ENCODE assay signal across 9 cellular contexts in genomic region chr9:125558453-125559084, GRCh38.
DNase-seq lines count a peak whose midpoint lies in the region; ATAC-seq and TF ChIP-seq lines count a peak whose summit lies in the region.
"Had no signal": no experiment of that assay in that cellular context is flagged by ENCODE, and none has a peak within 500 bp of the region (broad histone marks: within the 10 kb centered on the region; RNA-seq: fewer than 3 reads in every experiment).

No MANE protein-coding gene starts in this region.

- H3K4me1 ChIP-seq in neutrophil (ENCODE audit: control insufficient read depth in 1 of 2, insufficient read depth in 1 of 2, low read depth in 1 of 2, low read length in 1 of 2), result no peaks in the 10 kb centered on the region
- no peaks in the 10 kb centered on the region for H3K4me1 ChIP-seq in tibial nerve

- peaks cover 11% of the 10 kb centered on the region for H3K36me3 Mint-ChIP-seq in activated T-cell treated with anti-CD3 and anti-CD28 coated beads, Interleukin-2, amount 50 U/mL, for 4 hours (ENCODE audit: insufficient read depth)

- H3K4me1 Mint-ChIP-seq in activated T-cell treated with anti-CD3 and anti-CD28 coated beads, Interleukin-2, amount 50 U/mL, for 4 hours (ENCODE audit: low read depth), result peaks cover 11% of the 10 kb centered on the region

- no peaks in the 10 kb centered on the region for H3K27me3 Mint-ChIP-seq in activated T-cell treated with anti-CD3 and anti-CD28 coated beads, Interleukin-2, amount 50 U/mL, for 4 hours (ENCODE audit: low read depth)
- H3K27me3 Mint-ChIP-seq: central memory CD8-positive, alpha-beta T cell had no signal

- in situ Hi-C loops in KBM-7 (cut with MboI; ENCODE audit: low pct_unique_long_range_greater_than_20kb, low sequenced_read_pairs), result no loop called here

- H3K36me3 ChIP-seq in neutrophil (peaks cover 21% of the 10 kb centered on the region), tibial nerve (peaks cover 0 to 9% (median 7%) of the 10 kb centered on the region in 3 donors)

- peak; percentile 64 to 76 for ATAC-seq in activated T-cell treated with anti-CD3 and anti-CD28 coated beads, Interleukin-2, amount 50 U/mL, for 4 hours

- no peak for TF ChIP-seq EP300 in tibial nerve (IDR thresholded peaks at IDR 0.05)

- DNase-seq in ELR (ENCODE audit: low read depth), result peak; percentile 83
- peak; percentile 78 for DNase-seq in KBM-7
- DNase-seq in OCI-M2 (lab: John Stamatoyannopoulos, UW; ENCODE audit: unreplicated experiment), result peak; percentile 1
- DNase-seq in activated T-cell treated with anti-CD3 and anti-CD28 coated beads, Interleukin-2, amount 50 U/mL, for 4 hours, result peak; percentile 36
- peak; percentile 74 for DNase-seq in fibroblast of the conjunctiva (ENCODE audit: low read depth)
- peak; percentile 21 to 56 for DNase-seq in tibial nerve (ENCODE audit: low spot score in 2 of 2)
- no peak for DNase-seq in cerebellar nuclear complex (lab: John Stamatoyannopoulos, UW)

- H3K4me3 ChIP-seq in neutrophil (ENCODE audit: low read depth in 1 of 2, low read length in 1 of 2) (no peak overlapping the region), tibial nerve (no peak overlapping the region)

- TF ChIP-seq CTCF in neutrophil (IDR thresholded peaks at IDR 0.05) (peak; percentile 18), tibial nerve (IDR thresholded peaks at IDR 0.05) (peak; percentile 54 to 77 (median 63))

- WGBS in tibial nerve, 2 donors, result 49% methylated on average over 2 of the region's 2 CpGs

- H3K27me3 ChIP-seq in neutrophil (no peaks in the 10 kb centered on the region), tibial nerve (no peaks in the 10 kb centered on the region)

- H3K4me3 Mint-ChIP-seq in activated T-cell treated with anti-CD3 and anti-CD28 coated beads, Interleukin-2, amount 50 U/mL, for 4 hours, result no peak overlapping the region
- H3K4me3 Mint-ChIP-seq: central memory CD8-positive, alpha-beta T cell had no signal

- H3K9me3 Mint-ChIP-seq in activated T-cell treated with anti-CD3 and anti-CD28 coated beads, Interleukin-2, amount 50 U/mL, for 4 hours, result no peaks in the 10 kb centered on the region
- H3K9me3 Mint-ChIP-seq: central memory CD8-positive, alpha-beta T cell had no signal

- no peak overlapping the region for H3K27ac ChIP-seq in neutrophil
- no peak overlapping the region for H3K27ac ChIP-seq in tibial nerve

- no peak for TF ChIP-seq POLR2A in tibial nerve (IDR thresholded peaks at IDR 0.05)

- no peaks in the 10 kb centered on the region for H3K9me3 ChIP-seq in neutrophil
- H3K9me3 ChIP-seq in tibial nerve, result no peaks in the 10 kb centered on the region

Comparison
In these comparisons a context has a peak if more than half of its experiments do, and no peak if none do; other contexts are left out.
1. DNase-seq: peak in ELR (single experiment), KBM-7 (single experiment), OCI-M2 (single experiment), activated T-cell treated with anti-CD3 and anti-CD28 coated beads, Interleukin-2, amount 50 U/mL, for 4 hours (single experiment), fibroblast of the conjunctiva (single experiment) and tibial nerve (2 of 2); none in cerebellar nuclear complex (0 of 2).